18 cellular contexts compared by ENCODE assay signal in genomic region chr7:142362349-142362748, GRCh38.
"Had no signal": no experiment of that assay in that cellular context is flagged by ENCODE, and none has a peak within 500 bp of the region (broad histone marks: within the 10 kb centered on the region; RNA-seq: fewer than 3 reads in every experiment).

No MANE protein-coding gene starts in this region.

- H3K36me3 ChIP-seq: gastrocnemius medialis, lower lobe of right lung, suprapubic skin had no signal

- ATAC-seq: activated CD4-positive, CD25-positive, alpha-beta regulatory T cell treated with anti-CD3 and anti-CD28 coated beads, Interleukin-2, amount 50 U/mL, for 24 hours; activated CD8-positive, alpha-beta memory T cell treated with anti-CD3 and anti-CD28 coated beads, Interleukin-2, amount 10 ng/mL, durations not matched to agents 7 days and 5 days; esophagus mucosa; gastrocnemius medialis; lower lobe of right lung had no signal

- H3K27ac ChIP-seq: coronary artery, gastrocnemius medialis, lower lobe of right lung, suprapubic skin had no signal

- H3K9me3 Mint-ChIP-seq: activated T-helper 2 cell treated with anti-CD3 and anti-CD28 coated beads, Interferon-gamma antibody, Interleukin-2, Interleukin-4, amounts not matched to agents 10 μg/mL and 5 μg/mL and 100 μg/mL, durations not matched to agents 14 hours and 24 hours and 36 hours had no signal

- H3K9me3 ChIP-seq: gastrocnemius medialis, lower lobe of right lung, suprapubic skin had no signal

- H3K4me1 ChIP-seq: lower lobe of right lung had no signal

- H3K27ac Mint-ChIP-seq: activated CD8-positive, alpha-beta memory T cell treated with anti-CD3 and anti-CD28 coated beads, Interleukin-2, amount 10 ng/mL, durations not matched to agents 7 days and 5 days; activated naive CD8-positive, alpha-beta T cell; activated T-helper 2 cell treated with anti-CD3 and anti-CD28 coated beads, Interferon-gamma antibody, Interleukin-2, Interleukin-4, amounts not matched to agents 10 μg/mL and 5 μg/mL and 100 μg/mL, durations not matched to agents 14 hours and 24 hours and 36 hours; brain; nephron progenitor cell had no signal

- H3K36me3 Mint-ChIP-seq: activated CD8-positive, alpha-beta memory T cell treated with anti-CD3 and anti-CD28 coated beads, Interleukin-2, amount 10 ng/mL, durations not matched to agents 7 days and 5 days; activated naive CD8-positive, alpha-beta T cell had no signal

- DNase-seq: activated CD4-positive, alpha-beta T cell treated with anti-CD3 and anti-CD28 coated beads, Interleukin-2, amount 50 U/mL, for 48 hours; activated CD8-positive, alpha-beta memory T cell treated with anti-CD3 and anti-CD28 coated beads, Interleukin-2, amount 10 ng/mL, durations not matched to agents 7 days and 5 days; anterior cingulate cortex; caudate nucleus; gastrocnemius medialis; head of caudate nucleus; lower lobe of right lung; nephron progenitor cell; retina; stimulated activated CD8-positive, alpha-beta memory T cell treated with anti-CD3 and anti-CD28 coated beads, Interleukin-4, amount 100 ng/mL, for 48 hours; trophoblast cell had no signal

- H3K4me3 ChIP-seq: coronary artery, gastrocnemius medialis, lower lobe of right lung, suprapubic skin had no signal

- H3K4me3 Mint-ChIP-seq: activated CD8-positive, alpha-beta memory T cell treated with anti-CD3 and anti-CD28 coated beads, Interleukin-2, amount 10 ng/mL, durations not matched to agents 7 days and 5 days; activated naive CD8-positive, alpha-beta T cell; brain; nephron progenitor cell had no signal

- H3K27me3 ChIP-seq: gastrocnemius medialis, suprapubic skin had no signal
